In the genomic region with DNA sequence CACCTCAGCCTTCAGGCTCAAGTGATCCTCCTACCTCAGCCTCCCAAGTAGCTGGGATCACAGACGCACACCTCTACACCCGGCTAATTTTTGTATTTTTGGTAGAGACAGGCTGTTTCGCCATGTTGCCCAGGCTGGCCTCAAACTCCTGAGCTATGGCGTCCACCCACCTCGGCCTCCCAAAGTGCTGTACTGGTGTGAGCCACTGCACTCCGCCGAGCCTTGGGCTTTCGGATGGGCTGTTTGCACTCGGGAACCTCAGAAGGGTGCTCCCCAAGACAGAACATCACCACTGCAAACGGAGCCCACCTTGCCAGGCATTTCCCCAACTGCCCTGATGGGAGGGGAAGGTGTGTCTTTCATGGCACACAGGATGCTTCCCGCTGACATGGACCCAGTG, we compare ENCODE assay signal across 1 cellular context.
TF ChIP-seq lines count a peak whose summit lies in the region.

No MANE protein-coding gene starts in this region.

TF ChIP-seq in IMR-90, 13 proteins besides CTCF, POLR2A, EP300 and RAD21:
- no peak for TF ChIP-seq CEBPB (IDR thresholded peaks at IDR 0.05; ENCODE audit: low read depth, low read length)
- TF ChIP-seq MXI1 (IDR thresholded peaks at IDR 0.05; ENCODE audit: borderline replicate concordance, low read depth, low read length), result no peak
- TF ChIP-seq FOS (IDR thresholded peaks at IDR 0.05; ENCODE audit: low read depth, low read length), result no peak
- TF ChIP-seq, protein P1, sequence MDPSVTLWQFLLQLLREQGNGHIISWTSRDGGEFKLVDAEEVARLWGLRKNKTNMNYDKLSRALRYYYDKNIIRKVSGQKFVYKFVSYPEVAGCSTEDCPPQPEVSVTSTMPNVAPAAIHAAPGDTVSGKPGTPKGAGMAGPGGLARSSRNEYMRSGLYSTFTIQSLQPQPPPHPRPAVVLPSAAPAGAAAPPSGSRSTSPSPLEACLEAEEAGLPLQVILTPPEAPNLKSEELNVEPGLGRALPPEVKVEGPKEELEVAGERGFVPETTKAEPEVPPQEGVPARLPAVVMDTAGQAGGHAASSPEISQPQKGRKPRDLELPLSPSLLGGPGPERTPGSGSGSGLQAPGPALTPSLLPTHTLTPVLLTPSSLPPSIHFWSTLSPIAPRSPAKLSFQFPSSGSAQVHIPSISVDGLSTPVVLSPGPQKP (IDR thresholded peaks at IDR 0.05; ENCODE audit: borderline replicate concordance, low read depth, low read length), result no peak
- no peak for TF ChIP-seq NFE2L2 (IDR thresholded peaks at IDR 0.05; ENCODE audit: low read depth, low read length)
- TF ChIP-seq, protein P2, sequence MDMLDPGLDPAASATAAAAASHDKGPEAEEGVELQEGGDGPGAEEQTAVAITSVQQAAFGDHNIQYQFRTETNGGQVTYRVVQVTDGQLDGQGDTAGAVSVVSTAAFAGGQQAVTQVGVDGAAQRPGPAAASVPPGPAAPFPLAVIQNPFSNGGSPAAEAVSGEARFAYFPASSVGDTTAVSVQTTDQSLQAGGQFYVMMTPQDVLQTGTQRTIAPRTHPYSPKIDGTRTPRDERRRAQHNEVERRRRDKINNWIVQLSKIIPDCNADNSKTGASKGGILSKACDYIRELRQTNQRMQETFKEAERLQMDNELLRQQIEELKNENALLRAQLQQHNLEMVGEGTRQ (IDR thresholded peaks at IDR 0.05; ENCODE audit: low read depth, low read length), result no peak
- no peak for TF ChIP-seq MAFK (IDR thresholded peaks at IDR 0.05; ENCODE audit: low read depth, low read length)
- TF ChIP-seq SMC3 (IDR thresholded peaks at IDR 0.05; ENCODE audit: low read depth, low read length), result no peak
- TF ChIP-seq MAZ (IDR thresholded peaks at IDR 0.05; ENCODE audit: borderline replicate concordance, low read depth, low read length), result no peak
- no peak for TF ChIP-seq RFX5 (IDR thresholded peaks at IDR 0.05; ENCODE audit: low read depth, low read length)
